In the genomic region with DNA sequence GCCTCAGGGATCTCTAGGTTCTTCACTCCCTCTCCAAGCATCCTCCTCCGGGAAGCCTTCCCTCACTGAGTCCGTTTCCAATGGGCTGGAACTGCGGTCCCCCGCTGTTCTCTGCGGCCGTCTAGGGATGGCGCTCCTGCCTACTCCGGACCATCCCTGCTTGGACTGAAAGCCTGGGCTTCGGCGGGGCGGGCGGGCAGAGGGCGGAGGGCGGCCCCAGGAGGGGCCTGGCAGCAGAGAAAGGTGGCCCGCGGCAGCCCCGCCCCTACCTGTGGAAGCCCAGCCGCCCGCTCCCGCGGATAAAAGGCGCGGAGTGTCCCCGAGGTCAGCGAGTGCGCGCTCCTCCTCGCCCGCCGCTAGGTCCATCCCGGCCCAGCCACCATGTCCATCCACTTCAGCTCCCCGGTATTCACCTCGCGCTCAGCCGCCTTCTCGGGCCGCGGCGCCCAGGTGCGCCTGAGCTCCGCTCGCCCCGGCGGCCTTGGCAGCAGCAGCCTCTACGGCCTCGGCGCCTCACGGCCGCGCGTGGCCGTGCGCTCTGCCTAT, we compare ENCODE assay signal across 10 cellular contexts. TPM values are rescaled to one million over a fixed set of nuclear protein-coding genes. Genes with fewer than 3 reads are reported as not detected.
DNase-seq lines count a peak whose midpoint lies in the region; ATAC-seq and TF ChIP-seq lines count a peak whose summit lies in the region.
"Had no signal": no experiment of that assay in that cellular context is flagged by ENCODE, and none has a peak within 500 bp of the region (broad histone marks: within the 10 kb centered on the region; RNA-seq: fewer than 3 reads in every experiment).

TSS of gene KRT7 (plus strand) at position 328 of the 546 bp plus-strand sequence. CDS start at position 382, 54 bp downstream.

- H3K9me3 ChIP-seq in left ventricle myocardium inferior (replicated peaks) (no peaks in the 10 kb centered on the region), Peyer's patch (no peaks in the 10 kb centered on the region)
- H3K9me3 ChIP-seq: BLaER1 had no signal

- H3K27ac ChIP-seq in left ventricle myocardium inferior (replicated peaks) (no peak within 1 kb of the TSS), Peyer's patch (no peak within 1 kb of the TSS)
- H3K27ac ChIP-seq: BLaER1 had no signal

- H3K4me1 ChIP-seq in left ventricle myocardium inferior (peaks cover 36% of the 10 kb centered on the region), Peyer's patch (peaks cover 0 to 20% (median 0%) of the 10 kb centered on the region in 4 donors)

- H3K36me3 ChIP-seq in left ventricle myocardium inferior (no peaks in the 10 kb centered on the region), Peyer's patch (no peaks in the 10 kb centered on the region)
- H3K36me3 ChIP-seq: BLaER1 had no signal

- ATAC-seq in left ventricle myocardium superior (no peak), GM19467 (IDR thresholded peaks at IDR 0.05; ENCODE audit: unreplicated experiment) (no peak), GM18511 (IDR thresholded peaks at IDR 0.05; ENCODE audit: unreplicated experiment) (no peak)

- TF ChIP-seq CTCF in left ventricle myocardium inferior (IDR thresholded peaks at IDR 0.05; ENCODE audit: borderline replicate concordance) (no peak), lower leg skin (IDR thresholded peaks at IDR 0.05) (no peak), Peyer's patch (IDR thresholded peaks at IDR 0.05) (no peak)

- TF ChIP-seq POLR2A in lower leg skin (IDR thresholded peaks at IDR 0.05) (no peak), Peyer's patch (IDR thresholded peaks at IDR 0.05) (no peak)

- H3K27me3 ChIP-seq in left ventricle myocardium inferior (ENCODE audit: low read depth) (peaks cover 79% of the 10 kb centered on the region), Peyer's patch (peaks cover 0 to 6% of the 10 kb centered on the region in 2 donors)

- H3K4me3 ChIP-seq in left ventricle myocardium inferior (peak within 1 kb of the TSS; percentile 41), lower leg skin (ENCODE audit: low read depth, poor library complexity, severe bottlenecking) (no peak within 1 kb of the TSS), Peyer's patch (peak within 1 kb of the TSS in 1 of 4 donors; percentile 17)
- H3K4me3 ChIP-seq: BLaER1 had no signal

- WGBS in lower leg skin, 2 donors, result 6% methylated on average over 38 to 42 of the region's 53 CpGs

- DNase-seq in left ventricle myocardium inferior (no peak), left ventricle myocardium superior (no peak), dermis microvascular lymphatic vessel endothelial cell (ENCODE audit: low read depth in 2 of 2) (peak in 1 of 2 donors; percentile 38), lower leg skin (ENCODE audit: low spot score in 2 of 2) (peak in 1 of 2 donors; percentile 84), ureter (ENCODE audit: low spot score) (peak; percentile 82), Peyer's patch (no peak)
- DNase-seq: activated T-cell treated with anti-CD3 and anti-CD28 coated beads, Interleukin-2, amount 50 U/mL, for 4 hours had no signal

- intact Hi-C loops in left ventricle myocardium inferior (cut with micrococcal nuclease) (no loop called here), left ventricle myocardium superior (cut with micrococcal nuclease) (no loop called here), lower leg skin (cut with DNase I; ENCODE audit: low total_unique reads) (no loop called here)

RNA-seq across cellular contexts. Expression of gene KRT7, which starts in this region (rescaled TPM):
- total RNA-seq in left ventricle myocardium inferior (not detected), left ventricle myocardium superior (0.69 TPM), dermis microvascular lymphatic vessel endothelial cell (7.0 and 52.2 TPM in 2 replicates), lower leg skin (100 to 1,000 TPM in 2 of 4 donors, 10 to 100 TPM in 2; 28.2 to 206 (median 125) TPM), ureter (2,511 TPM), Peyer's patch (1 to 10 TPM in 1 of 4 donors, under 1 TPM in 1, not detected in 2; 0.67 to 1.2 TPM)
